ENCODE assay signal across 8 cellular contexts in genomic region chr17:42997984-42998938, GRCh38. TPM values are rescaled to one million over a fixed set of nuclear protein-coding genes. Genes with fewer than 3 reads are reported as not detected.
DNase-seq lines count a peak whose midpoint lies in the region; ATAC-seq, FAIRE-seq and TF ChIP-seq lines count a peak whose summit lies in the region.

RPL27 (plus strand) TSS chr17:42998419; CDS start chr17:42998751, 332 bp downstream.

- WGBS in prostate gland: under 1% methylated on average over 49 of the region's 49 CpGs

- intact Hi-C loops in T-helper 1 cell treated with Interleukin-12 subunit alpha and Interleukin-12 subunit beta and Interleukin-4 antibody, amounts not matched to agents 30 ng/mL and 1 ng/mL, for 36 hours (cut with micrococcal nuclease): loop anchor here (1.0 to 2.0 kb wide), 15 partner anchors 8 to 485 kb away; partner anchors contain the start of genes AARSD1, BECN1, BRCA1 and DHX8
- intact Hi-C loops in left ventricle myocardium inferior (cut with micrococcal nuclease): no loop called here
- intact Hi-C loops in prostate gland (cut with DNase I): loop anchor here (2.0 to 5.0 kb wide), 2 partner anchors 17 to 151 kb away; partner anchors contain the start of genes PTGES3L and RUNDC1

- peaks cover 34% of the 10 kb centered on the region for H3K4me1 ChIP-seq in left ventricle myocardium inferior
- no peaks in the 10 kb centered on the region for H3K4me1 ChIP-seq in prostate gland (replicated peaks)

- H3K36me3 ChIP-seq in left ventricle myocardium inferior (peaks cover 42% of the 10 kb centered on the region), prostate gland (peaks cover 0 to 12% of the 10 kb centered on the region in 2 donors)

- peak; percentile 91 for TF ChIP-seq CTCF in left ventricle myocardium inferior (IDR thresholded peaks at IDR 0.05; ENCODE audit: borderline replicate concordance)
- TF ChIP-seq CTCF in prostate gland (IDR thresholded peaks at IDR 0.05): peak; percentile 80 to 99 (median 94)

- ATAC-seq in HG02852 (IDR thresholded peaks at IDR 0.05; ENCODE audit: unreplicated experiment): peak; percentile 91

- peak; percentile 99 for FAIRE-seq in GM12891 (lab: Jason Lieb, UNC)
- FAIRE-seq in urothelium cell line (lab: Jason Lieb, UNC): peak; percentile 35

- no peaks in the 10 kb centered on the region for H3K27me3 ChIP-seq in left ventricle myocardium inferior (ENCODE audit: low read depth)
- H3K27me3 ChIP-seq in prostate gland (replicated peaks; ENCODE audit: insufficient read depth): no peaks in the 10 kb centered on the region

- TF ChIP-seq POLR2A in GM12891 (IDR thresholded peaks at IDR 0.05; ENCODE audit: low read depth, low read length): peak; percentile 98
- TF ChIP-seq POLR2A in prostate gland (IDR thresholded peaks at IDR 0.05): peak; percentile 82

- no peaks in the 10 kb centered on the region for H3K9me3 ChIP-seq in left ventricle myocardium inferior (replicated peaks)
- H3K9me3 ChIP-seq in prostate gland: no peaks in the 10 kb centered on the region

- peak within 1 kb of the TSS; percentile 80 for H3K4me3 ChIP-seq in left ventricle myocardium inferior
- peak within 1 kb of the TSS; percentile 56 to 66 for H3K4me3 ChIP-seq in prostate gland

- H3K27ac ChIP-seq in left ventricle myocardium inferior (replicated peaks) (peak within 1 kb of the TSS; percentile 84), prostate gland (peak within 1 kb of the TSS; percentile 78 to 81)

- DNase-seq in GM12891 (ENCODE audit: insufficient read length, low spot score) (peak; percentile 83), NCI-H146 (lab: John Stamatoyannopoulos, UW) (peak; percentile 99), amniotic stem cell (lab: John Stamatoyannopoulos, UW) (peak; percentile 99), left ventricle myocardium inferior (peak; percentile 98), prostate gland (ENCODE audit: low spot score) (peak; percentile 99), urothelium cell line (ENCODE audit: low spot score) (peak; percentile 97)

TF ChIP-seq in GM12891, 5 proteins besides CTCF, POLR2A, EP300 and RAD21:
- TF ChIP-seq POU2F2 (IDR thresholded peaks at IDR 0.05; ENCODE audit: low read depth, low read length) (peak; percentile 92), TAF1 (IDR thresholded peaks at IDR 0.05; ENCODE audit: low read depth, low read length) (peak; percentile 97), PAX5 (IDR thresholded peaks at IDR 0.05; ENCODE audit: insufficient read depth, low read length, severe bottlenecking) (peak; percentile 31), SPI1 (IDR thresholded peaks at IDR 0.05; ENCODE audit: low read depth, low read length) (peak; percentile 60), POLR2AphosphoS5 (IDR thresholded peaks at IDR 0.05; ENCODE audit: low read depth, low read length) (peak; percentile 97)

RNA-seq across cellular contexts. Expression of gene RPL27, which starts in this region (rescaled TPM):
- 7,775 TPM for polyA plus RNA-seq in GM12891 (2012; ENCODE audit: low read depth, missing spikeins)
- 816 and 851 TPM in 2 replicates for total RNA-seq in T-helper 1 cell treated with Interleukin-12 subunit alpha and Interleukin-12 subunit beta and Interleukin-4 antibody, amounts not matched to agents 30 ng/mL and 1 ng/mL, for 36 hours
- total RNA-seq in left ventricle myocardium inferior (759 TPM), prostate gland (1,000 to 10,000 TPM in 1 of 2 donors, 100 to 1,000 TPM in 1; 571 to 1,082 TPM)

Comparison
In these comparisons a context has a peak if more than half of its experiments do, and no peak if none do; other contexts are left out.
1. Peak in every context shown above with its lines: DNase-seq, ATAC-seq, H3K4me3 ChIP-seq and H3K27ac ChIP-seq.